Comparison of ENCODE assay signal across 12 cellular contexts in the genomic region with DNA sequence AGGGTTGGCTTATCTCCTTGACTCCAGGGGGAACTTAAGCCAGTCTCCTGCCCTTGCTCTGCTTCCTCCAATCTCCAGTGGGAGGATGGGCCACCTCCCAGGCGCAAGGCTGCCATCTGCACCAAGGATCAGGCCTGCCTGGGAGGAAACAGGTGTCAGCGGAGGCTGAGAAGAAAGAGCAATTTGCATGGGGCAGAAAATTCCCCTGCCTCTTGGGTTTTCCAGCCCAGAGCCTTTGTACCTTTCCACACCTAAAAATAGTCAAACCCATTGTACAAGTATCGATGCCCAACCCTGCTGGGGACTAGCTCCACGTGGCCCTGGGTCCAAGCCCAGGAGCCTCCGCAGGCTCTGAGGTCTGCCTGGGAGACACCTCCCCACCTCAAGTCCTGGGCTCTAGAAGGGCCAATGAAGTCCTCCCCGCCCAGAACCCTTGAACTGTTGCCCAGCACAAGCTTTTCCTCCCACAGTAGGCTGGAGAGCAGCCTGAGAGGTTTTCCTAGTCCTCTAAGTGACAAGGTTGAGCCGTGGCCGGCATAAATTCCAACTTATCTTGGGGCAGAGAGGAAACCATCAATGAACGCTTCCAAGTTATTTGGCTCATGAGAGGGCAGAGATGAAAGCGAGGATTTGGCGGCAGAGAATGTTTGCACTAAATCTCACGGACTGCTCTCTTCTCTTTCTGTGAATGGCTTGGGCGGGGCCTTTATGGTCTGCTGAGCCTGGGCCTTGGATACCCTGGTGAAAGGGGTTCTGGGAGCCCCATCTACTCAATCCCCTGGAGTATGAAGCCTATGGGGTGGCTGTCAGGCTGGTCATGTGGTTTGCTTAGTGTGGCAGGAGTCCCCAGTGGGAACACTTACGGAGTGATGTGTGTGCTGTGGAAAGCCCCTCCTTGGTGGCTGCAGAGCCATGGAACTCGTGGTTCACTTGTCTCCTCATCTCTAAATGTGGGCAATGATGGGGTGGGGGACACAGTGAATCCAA. TPM values are rescaled to one million over a fixed set of nuclear protein-coding genes. Genes with fewer than 3 reads are reported as not detected.
DNase-seq lines count a peak whose midpoint lies in the region; ATAC-seq and TF ChIP-seq lines count a peak whose summit lies in the region.
"Had no signal": no experiment of that assay in that cellular context is flagged by ENCODE, and none has a peak within 500 bp of the region (broad histone marks: within the 10 kb centered on the region; RNA-seq: fewer than 3 reads in every experiment).

No MANE protein-coding gene starts in this region.

- no peak overlapping the region for H3K4me3 Mint-ChIP-seq in activated T-helper 1 cell treated with anti-CD3 and anti-CD28 coated beads, Interleukin-12 subunit alpha, Interleukin-12 subunit beta, Interleukin-2, Interleukin-4 antibody, amounts not matched to agents 30 ng/mL and 10 ng/mL and 1 ng/mL, durations not matched to agents 14 hours and 24 hours and 36 hours
- no peak overlapping the region for H3K4me3 Mint-ChIP-seq in HFFc6

- H4K20me1 ChIP-seq in BLaER1 treated with 17β-estradiol and CSF1 and Interleukin-3, amounts not matched to agents 10 nM and 100 nM, result peaks cover 4 to 95% (median 24%) of the 10 kb centered on the region in 11 experiments; a peak in 16 of 22 replicates

- H3K4me1 Mint-ChIP-seq in activated T-helper 1 cell treated with anti-CD3 and anti-CD28 coated beads, Interleukin-12 subunit alpha, Interleukin-12 subunit beta, Interleukin-2, Interleukin-4 antibody, amounts not matched to agents 30 ng/mL and 10 ng/mL and 1 ng/mL, durations not matched to agents 14 hours and 24 hours and 36 hours (ENCODE audit: low read depth), result peaks cover 56% of the 10 kb centered on the region
- no peaks in the 10 kb centered on the region for H3K4me1 Mint-ChIP-seq in HFFc6 (ENCODE audit: low read depth)

- H3K36me3 Mint-ChIP-seq in activated T-helper 1 cell treated with anti-CD3 and anti-CD28 coated beads, Interleukin-12 subunit alpha, Interleukin-12 subunit beta, Interleukin-2, Interleukin-4 antibody, amounts not matched to agents 30 ng/mL and 10 ng/mL and 1 ng/mL, durations not matched to agents 14 hours and 24 hours and 36 hours (ENCODE audit: low read depth), result peaks cover 31% of the 10 kb centered on the region
- peaks cover 14% of the 10 kb centered on the region for H3K36me3 Mint-ChIP-seq in HFFc6 (ENCODE audit: low read depth)

- no peak for TF ChIP-seq CTCF in HFFc6 (IDR thresholded peaks at IDR 0.05)

- no peaks in the 10 kb centered on the region for H3K27me3 ChIP-seq in BLaER1 treated with 17β-estradiol and CSF1 and Interleukin-3, amounts not matched to agents 10 nM and 100 nM
- H3K27me3 ChIP-seq: foreskin keratinocyte, right lobe of liver had no signal

- peaks cover 24 to 64% (median 57%) of the 10 kb centered on the region in 11 experiments for H3K36me3 ChIP-seq in BLaER1 treated with 17β-estradiol and CSF1 and Interleukin-3, amounts not matched to agents 10 nM and 100 nM

- peak overlapping the region in 2 of 10 experiments; percentile 2 to 21; a peak in 3 of 20 replicates for H3K4me3 ChIP-seq in BLaER1 treated with 17β-estradiol and CSF1 and Interleukin-3, amounts not matched to agents 10 nM and 100 nM
- H3K4me3 ChIP-seq: right lobe of liver had no signal

- ATAC-seq in GM18861 (IDR thresholded peaks at IDR 0.05; ENCODE audit: unreplicated experiment) (peak; percentile 27), HG02852 (IDR thresholded peaks at IDR 0.05; ENCODE audit: unreplicated experiment) (peak; percentile 30)

- peak overlapping the region; percentile 23 for H3K27ac Mint-ChIP-seq in activated T-helper 1 cell treated with anti-CD3 and anti-CD28 coated beads, Interleukin-12 subunit alpha, Interleukin-12 subunit beta, Interleukin-2, Interleukin-4 antibody, amounts not matched to agents 30 ng/mL and 10 ng/mL and 1 ng/mL, durations not matched to agents 14 hours and 24 hours and 36 hours
- no peak overlapping the region for H3K27ac Mint-ChIP-seq in HFFc6

- H3K4me1 ChIP-seq in BLaER1 treated with 17β-estradiol and CSF1 and Interleukin-3, amounts not matched to agents 10 nM and 100 nM, result peaks cover 67 to 87% (median 81%) of the 10 kb centered on the region in 10 experiments
- H3K4me1 ChIP-seq: foreskin keratinocyte, right lobe of liver had no signal

- no peaks in the 10 kb centered on the region for H3K9me3 ChIP-seq in BLaER1 treated with 17β-estradiol and CSF1 and Interleukin-3, amounts not matched to agents 10 nM and 100 nM (replicated peaks in 1 of 11)
- H3K9me3 ChIP-seq: right lobe of liver had no signal

- intact Hi-C loops in activated T-helper 1 cell treated with anti-CD3 and anti-CD28 coated beads, Interleukin-12 subunit alpha, Interleukin-12 subunit beta, Interleukin-2, Interleukin-4 antibody, amounts not matched to agents 30 ng/mL and 10 ng/mL and 1 ng/mL, durations not matched to agents 14 hours and 24 hours and 36 hours (cut with micrococcal nuclease), result no loop called here

- H3K9ac ChIP-seq in BLaER1 treated with 17β-estradiol and CSF1 and Interleukin-3, amounts not matched to agents 10 nM and 100 nM, result peak overlapping the region in 5 of 11 experiments; percentile 13 to 60 (median 39); a peak in 6 of 22 replicates

- peak overlapping the region in 7 of 11 experiments; percentile 5 to 98 (median 72); a peak in 12 of 22 replicates for H3K27ac ChIP-seq in BLaER1 treated with 17β-estradiol and CSF1 and Interleukin-3, amounts not matched to agents 10 nM and 100 nM
- H3K27ac ChIP-seq: C4-2B, foreskin keratinocyte, right lobe of liver had no signal

- DNase-seq in activated T-helper 1 cell treated with anti-CD3 and anti-CD28 coated beads, Interleukin-12 subunit alpha, Interleukin-12 subunit beta, Interleukin-2, Interleukin-4 antibody, amounts not matched to agents 30 ng/mL and 10 ng/mL and 1 ng/mL, durations not matched to agents 14 hours and 24 hours and 36 hours (ENCODE audit: low spot score), result no peak
- DNase-seq in HFFc6 (no peak), NAMALWA (ENCODE audit: low spot score) (no peak), Kasumi-1 (lab: John Stamatoyannopoulos, UW) (no peak), DMS153 treated with DMSO at 0.1 percent for 48 hours (lab: John Stamatoyannopoulos, UW; ENCODE audit: unreplicated experiment) (no peak)
- DNase-seq: foreskin keratinocyte, T-helper 9 cell had no signal

- H3K27me3 Mint-ChIP-seq in activated T-helper 1 cell treated with anti-CD3 and anti-CD28 coated beads, Interleukin-12 subunit alpha, Interleukin-12 subunit beta, Interleukin-2, Interleukin-4 antibody, amounts not matched to agents 30 ng/mL and 10 ng/mL and 1 ng/mL, durations not matched to agents 14 hours and 24 hours and 36 hours (ENCODE audit: insufficient read depth), result no peaks in the 10 kb centered on the region
- no peaks in the 10 kb centered on the region; the same call in none of the 2 replicates for H3K27me3 Mint-ChIP-seq in HFFc6 (ENCODE audit: insufficient read depth)

- peak overlapping the region; percentile 43 to 98 (median 86) for H3K4me2 ChIP-seq in BLaER1 treated with 17β-estradiol and CSF1 and Interleukin-3, amounts not matched to agents 10 nM and 100 nM

- H3K9me3 Mint-ChIP-seq in activated T-helper 1 cell treated with anti-CD3 and anti-CD28 coated beads, Interleukin-12 subunit alpha, Interleukin-12 subunit beta, Interleukin-2, Interleukin-4 antibody, amounts not matched to agents 30 ng/mL and 10 ng/mL and 1 ng/mL, durations not matched to agents 14 hours and 24 hours and 36 hours, result no peaks in the 10 kb centered on the region
- H3K9me3 Mint-ChIP-seq in HFFc6, result no peaks in the 10 kb centered on the region

RNA-seq across cellular contexts. Expression of a gene that starts 15.6 kb away (rescaled TPM):
- total RNA-seq in activated T-helper 1 cell treated with anti-CD3 and anti-CD28 coated beads, Interleukin-12 subunit alpha, Interleukin-12 subunit beta, Interleukin-2, Interleukin-4 antibody, amounts not matched to agents 30 ng/mL and 10 ng/mL and 1 ng/mL, durations not matched to agents 14 hours and 24 hours and 36 hours, result 70.2 and 74.3 TPM in 2 replicates
- 10 to 100 TPM; 32.8 to 41.0 (median 39.6) TPM for total RNA-seq in HFFc6 (2021; fragmentation: NEBNext Ultra II Directional; extraction: Animal tissue kit (Norgen Biotek cat#: 25700))
